Comparison of ENCODE assay signal across 21 cellular contexts in genomic region chr18:48575301-48575657, GRCh38. TPM values are rescaled to one million over a fixed set of nuclear protein-coding genes. Genes with fewer than 3 reads are reported as not detected.
DNase-seq lines count a peak whose midpoint lies in the region; ATAC-seq and TF ChIP-seq lines count a peak whose summit lies in the region.
"Had no signal": no experiment of that assay in that cellular context is flagged by ENCODE, and none has a peak within 500 bp of the region (broad histone marks: within the 10 kb centered on the region; RNA-seq: fewer than 3 reads in every experiment).

No MANE protein-coding gene starts in this region.

- intact Hi-C loops in sciatic nerve (cut with DNase I), result no loop called here

- WGBS in liver, result 53% methylated on average over 8 of the region's 8 CpGs

- no peaks in the 10 kb centered on the region for H3K9me3 ChIP-seq in liver (ENCODE audit: control insufficient read depth in 4 of 4, low read length in 3 of 4)
- H3K9me3 ChIP-seq: thyroid gland had no signal

- H3K4me1 ChIP-seq in liver (ENCODE audit: control insufficient read depth in 4 of 4, insufficient read depth in 4 of 4, low read length in 3 of 4), result peaks cover 11 to 63% (median 47%) of the 10 kb centered on the region in 4 donors

- DNase-seq in G401 (ENCODE audit: low spot score) (peak; percentile 24), sciatic nerve (ENCODE audit: low spot score) (no peak), NCI-H1694 (lab: John Stamatoyannopoulos, UW) (no peak), NCI-H1417 treated with DMSO at 0.1 percent for 48 hours (lab: John Stamatoyannopoulos, UW) (no peak), kidney glomerular epithelial cell (lab: John Stamatoyannopoulos, UW) (no peak), GDM1 (lab: John Stamatoyannopoulos, UW) (no peak)
- DNase-seq: activated CD4-positive, alpha-beta T cell treated with anti-CD3 and anti-CD28 coated beads, Interleukin-2, amount 10 ng/mL, durations not matched to agents 24 days and 14 days; activated naive CD4-positive, alpha-beta T cell treated with Interleukin-2 at 50 U/mL for 16 hours; activated T-cell treated with anti-CD3 and anti-CD28 coated beads, Interleukin-2, amount 50 U/mL, for 4 hours; CD4-positive, CD25-positive, alpha-beta regulatory T cell; IMR-90; NCI-H1105; NCI-H2081 treated with DMSO at 0.1 percent for 48 hours; NCI-H524; RPMI8226; stimulated activated CD4-positive, alpha-beta T cell treated with anti-CD3 and anti-CD28 coated beads, Interleukin-4, amount 100 ng/mL, for 24 hours; stimulated activated naive B cell treated with anti-CD40 and anti-IgM and Interleukin-4, amounts not matched to agents 10 μg/mL and 1 μg/mL and 100 μg/mL, for 72 hours; thyroid gland; WERI-Rb-1 had no signal

- no peak for TF ChIP-seq CTCF in liver (IDR thresholded peaks at IDR 0.05; ENCODE audit: low read depth, low read length, missing input control)

- no peak overlapping the region for H3K4me3 ChIP-seq in liver (ENCODE audit: low read depth in 1 of 3, low read length in 3 of 3)
- H3K4me3 ChIP-seq: thyroid gland had no signal

- H3K36me3 ChIP-seq in liver (ENCODE audit: control insufficient read depth in 4 of 4, insufficient read depth in 3 of 4, low read depth in 1 of 4, low read length in 3 of 4), result no peaks in the 10 kb centered on the region
- H3K36me3 ChIP-seq: thyroid gland had no signal

- H3K27ac ChIP-seq in angular gyrus (ENCODE audit: low read depth, low read length) (peak overlapping the region; percentile 99), liver (ENCODE audit: low read depth in 1 of 2, low read length in 2 of 2) (peak overlapping the region; percentile 56 to 92)
- H3K27ac ChIP-seq: thyroid gland, WERI-Rb-1 had no signal

- TF ChIP-seq RAD21 in liver (IDR thresholded peaks at IDR 0.05), result no peak

- in situ Hi-C loops in G401 (cut with HindIII; ENCODE audit: low sequenced_read_pairs), result no loop called here

- ATAC-seq in sciatic nerve, result peak; percentile 52
- ATAC-seq: activated T-cell treated with anti-CD3 and anti-CD28 coated beads, Interleukin-2, amount 50 U/mL, for 4 hours; stimulated activated naive B cell treated with anti-CD40 and anti-IgM and Interleukin-4, amounts not matched to agents 10 μg/mL and 1 μg/mL and 100 μg/mL, for 72 hours had no signal

- no peak overlapping the region for H3K9ac ChIP-seq in liver (ENCODE audit: low read depth in 1 of 2, low read length in 2 of 2)

- H3K27me3 ChIP-seq in liver (ENCODE audit: control insufficient read depth in 4 of 4, insufficient read depth in 4 of 4, low read length in 3 of 4), result no peaks in the 10 kb centered on the region
- H3K27me3 ChIP-seq: thyroid gland had no signal

TF ChIP-seq in liver, 16 proteins besides CTCF, POLR2A, EP300 and RAD21:
- TF ChIP-seq HNF4A (conservative IDR thresholded peaks at IDR 0.05) (no peak), GABPA (IDR thresholded peaks at IDR 0.05 in 1 of 2, conservative IDR thresholded peaks at IDR 0.05 in 1 of 2) (no peak), EGR1 (IDR thresholded peaks at IDR 0.05; ENCODE audit: low read depth in 2 of 2) (no peak), MAX (IDR thresholded peaks at IDR 0.05) (no peak), SP1 (IDR thresholded peaks at IDR 0.05) (no peak), TAF1 (conservative IDR thresholded peaks at IDR 0.05) (no peak)

RNA-seq across cellular contexts. Expression of gene CTIF, which starts 36.4 kb away (rescaled TPM):
- 4.6 and 5.9 TPM in 2 replicates for total RNA-seq in G401 (2014; rRNA removed; shearing (Covaris generic))
- 10 to 100 TPM; 10.6 to 26.7 TPM for total RNA-seq in liver
- 10 to 100 TPM; 11.2 to 13.3 TPM for polyA plus RNA-seq in liver
- total RNA-seq in sciatic nerve, result 81.9 TPM
